ENCODE assay signal across 1 cellular context in genomic region chr2:3379647-3380534, GRCh38.
TF ChIP-seq lines count a peak whose summit lies in the region.

TRAPPC12 (plus strand) TSS chr2:3379694; CDS start chr2:3387624, 7,930 bp downstream.

TF ChIP-seq in SK-N-SH, 30 proteins besides CTCF, POLR2A, EP300 and RAD21 (continued from another document):
- TF ChIP-seq IRF3 (IDR thresholded peaks at IDR 0.05; ENCODE audit: low read depth, low read length) (no peak), FOSL2 (IDR thresholded peaks at IDR 0.05; ENCODE audit: borderline replicate concordance, low read depth) (no peak), MEF2A (IDR thresholded peaks at IDR 0.05; ENCODE audit: borderline replicate concordance, low read depth) (no peak), USF1 (IDR thresholded peaks at IDR 0.05; ENCODE audit: borderline replicate concordance, low read depth) (peak; percentile 24; the same call in 1 of the 2 replicates), MXI1 (IDR thresholded peaks at IDR 0.05; ENCODE audit: low read depth, low read length) (peak; percentile 91), ZBTB33 (IDR thresholded peaks at IDR 0.05; ENCODE audit: borderline replicate concordance, low read depth) (no peak), MAX (IDR thresholded peaks at IDR 0.05; ENCODE audit: low read depth) (peak; percentile 97), USF2 (IDR thresholded peaks at IDR 0.05; ENCODE audit: borderline replicate concordance, low read depth, low read length) (no peak), NFIC (IDR thresholded peaks at IDR 0.05; ENCODE audit: borderline replicate concordance) (no peak), FOXJ3 (CRISPR knock-in tag; IDR thresholded peaks at IDR 0.05) (peak; percentile 71), GATA2 (CRISPR knock-in tag; IDR thresholded peaks at IDR 0.05) (no peak), TAF1 (IDR thresholded peaks at IDR 0.05; ENCODE audit: borderline replicate concordance, low read depth, low read length) (peak; percentile 80; the same call in 1 of the 2 replicates), RCOR1 (IDR thresholded peaks at IDR 0.05; ENCODE audit: low read length) (no peak; the same call in 1 of the 2 replicates), TEAD4 (IDR thresholded peaks at IDR 0.05; ENCODE audit: borderline replicate concordance, insufficient read depth) (no peak), CHD2 (IDR thresholded peaks at IDR 0.05; ENCODE audit: low read length, partially characterized antibody) (peak; percentile 89), JUND (IDR thresholded peaks at IDR 0.05) (no peak), RFX5 (IDR thresholded peaks at IDR 0.05; ENCODE audit: low read length) (no peak), YY1 (IDR thresholded peaks at IDR 0.05; ENCODE audit: low read depth) (0 out of 2 replicates have a peak, but pooled peaks have one; percentile 33), POLR2AphosphoS5 (IDR thresholded peaks at IDR 0.05; ENCODE audit: low read depth, low read length) (peak; percentile 98), SMC3 (IDR thresholded peaks at IDR 0.05; ENCODE audit: low read depth, low read length) (no peak), FOXM1 (IDR thresholded peaks at IDR 0.05; ENCODE audit: low read depth) (no peak)
TF ChIP-seq in SK-N-SH: peak in this region for 12.
